Comparison of ENCODE assay signal across 1 cellular context in genomic region chr13:53703371-53704080, GRCh38.
TF ChIP-seq lines count a peak whose summit lies in the region.

No MANE protein-coding gene starts in this region.

TF ChIP-seq in GM12878, 131 proteins besides CTCF, POLR2A, EP300 and RAD21:
- TF ChIP-seq, protein P1, sequence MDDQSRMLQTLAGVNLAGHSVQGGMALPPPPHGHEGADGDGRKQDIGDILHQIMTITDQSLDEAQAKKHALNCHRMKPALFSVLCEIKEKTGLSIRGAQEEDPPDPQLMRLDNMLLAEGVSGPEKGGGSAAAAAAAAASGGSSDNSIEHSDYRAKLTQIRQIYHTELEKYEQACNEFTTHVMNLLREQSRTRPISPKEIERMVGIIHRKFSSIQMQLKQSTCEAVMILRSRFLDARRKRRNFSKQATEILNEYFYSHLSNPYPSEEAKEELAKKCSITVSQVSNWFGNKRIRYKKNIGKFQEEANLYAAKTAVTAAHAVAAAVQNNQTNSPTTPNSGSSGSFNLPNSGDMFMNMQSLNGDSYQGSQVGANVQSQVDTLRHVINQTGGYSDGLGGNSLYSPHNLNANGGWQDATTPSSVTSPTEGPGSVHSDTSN (IDR thresholded peaks at IDR 0.05; ENCODE audit: insufficient replicate concordance, low read depth, low read length), result no peak
- TF ChIP-seq KDM1A (IDR thresholded peaks at IDR 0.05; ENCODE audit: borderline replicate concordance) (no peak), SIX5 (IDR thresholded peaks at IDR 0.05; ENCODE audit: low read depth, low read length, severe bottlenecking) (no peak), SMARCA5 (IDR thresholded peaks at IDR 0.05) (no peak), TBL1XR1 (IDR thresholded peaks at IDR 0.05; ENCODE audit: low read depth, low read length) (no peak), ZNF274 (IDR thresholded peaks at IDR 0.05; ENCODE audit: insufficient read depth, insufficient read length) (no peak), HDAC6 (IDR thresholded peaks at IDR 0.05; ENCODE audit: unreplicated experiment) (no peak)
